Comparison of ENCODE assay signal across 9 cellular contexts in the genomic region with DNA sequence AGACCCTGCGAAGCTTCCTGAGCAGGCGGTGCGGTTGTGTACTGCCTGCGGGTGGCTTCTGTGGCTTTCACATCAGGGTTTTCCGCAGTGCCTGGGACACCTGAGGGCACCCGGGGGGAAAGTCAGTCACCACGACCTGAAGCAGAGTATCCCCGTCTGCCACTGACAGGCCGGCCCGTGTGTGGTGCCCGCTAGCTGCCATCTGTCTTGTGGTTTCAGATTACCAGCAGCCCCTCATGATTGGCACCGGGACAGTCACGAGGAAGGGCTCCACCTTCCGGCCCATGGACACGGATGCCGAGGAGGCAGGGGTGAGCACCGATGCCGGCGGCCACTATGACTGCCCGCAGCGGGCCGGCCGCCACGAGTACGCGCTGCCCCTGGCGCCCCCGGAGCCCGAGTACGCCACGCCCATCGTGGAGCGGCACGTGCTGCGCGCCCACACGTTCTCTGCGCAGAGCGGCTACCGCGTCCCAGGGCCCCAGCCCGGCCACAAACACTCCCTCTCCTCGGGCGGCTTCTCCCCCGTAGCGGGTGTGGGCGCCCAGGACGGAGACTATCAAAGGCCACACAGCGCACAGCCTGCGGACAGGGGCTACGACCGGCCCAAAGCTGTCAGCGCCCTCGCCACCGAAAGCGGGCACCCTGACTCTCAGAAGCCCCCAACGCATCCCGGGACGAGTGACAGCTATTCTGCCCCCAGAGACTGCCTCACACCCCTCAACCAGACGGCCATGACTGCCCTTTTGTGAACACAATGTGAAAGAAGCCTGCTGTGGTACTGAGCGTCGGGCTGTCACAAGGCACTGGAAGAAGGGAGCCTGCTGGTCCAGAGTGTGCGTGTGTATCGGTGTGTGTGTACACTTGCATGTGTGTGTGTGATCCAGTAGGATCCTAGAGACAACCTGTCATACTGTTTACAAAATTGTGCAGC. TPM values are rescaled to one million over a fixed set of nuclear protein-coding genes. Genes with fewer than 3 reads are reported as not detected.
A peak's percentile ranks its signal among the peaks of the same experiment; 100 is the strongest.
DNase-seq lines count a peak whose midpoint lies in the region; ATAC-seq and TF ChIP-seq lines count a peak whose summit lies in the region.
"Had no signal": no experiment of that assay in that cellular context is flagged by ENCODE, and none has a peak within 500 bp of the region (broad histone marks: within the 10 kb centered on the region; RNA-seq: fewer than 3 reads in every experiment).

No MANE protein-coding gene starts in this region.

- CTCF ChIA-PET in activated B cell treated with CpG ODN at 0.5 μM for 24 hours (lab: Charles Lee): interaction anchor here (1.0 kb wide), 1 partner anchor 18 kb away, joined by 3 read pairs; no protein-coding TSS in a partner anchor

- H3K36me3 ChIP-seq in BE2C: no peaks in the 10 kb centered on the region

- no peaks in the 10 kb centered on the region for H3K9me3 ChIP-seq in BE2C

- peaks cover 16% of the 10 kb centered on the region for H3K4me1 Mint-ChIP-seq in activated B cell treated with CpG ODN at 0.5 μM for 24 hours

- no peaks in the 10 kb centered on the region for H3K36me3 Mint-ChIP-seq in activated B cell treated with CpG ODN at 0.5 μM for 24 hours (ENCODE audit: low read depth)

- no peak for TF ChIP-seq CTCF in GM13976 (IDR thresholded peaks at IDR 0.05; ENCODE audit: borderline replicate concordance, control extremely low read depth, extremely low read depth, insufficient read depth, missing control alignments)
- no peak for TF ChIP-seq CTCF in activated B cell treated with CpG ODN at 0.5 μM for 24 hours (IDR thresholded peaks at IDR 0.05)
- no peak for TF ChIP-seq CTCF in lower leg skin (IDR thresholded peaks at IDR 0.05)
- no peak for TF ChIP-seq CTCF in BE2C (IDR thresholded peaks at IDR 0.05; ENCODE audit: low read depth, low read length)

- 19 to 45% methylated on average over 33 to 60 of the region's 64 CpGs for WGBS in lower leg skin, 2 donors

- H3K27me3 Mint-ChIP-seq in activated B cell treated with CpG ODN at 0.5 μM for 24 hours: peaks cover 18% of the 10 kb centered on the region

- peak overlapping the region; percentile 73 for H3K4me3 Mint-ChIP-seq in activated B cell treated with CpG ODN at 0.5 μM for 24 hours

- no peak overlapping the region for H3K4me3 ChIP-seq in lower leg skin (ENCODE audit: low read depth, poor library complexity, severe bottlenecking)
- H3K4me3 ChIP-seq in BE2C (ENCODE audit: low read depth, low read length): no peak overlapping the region
- H3K4me3 ChIP-seq: SK-N-MC had no signal

- POLR2A ChIA-PET in activated B cell treated with CpG ODN at 0.5 μM for 24 hours (lab: Charles Lee): no interaction called here

- TF ChIP-seq POLR2A in lower leg skin (IDR thresholded peaks at IDR 0.05): no peak

- intact Hi-C loops in activated B cell treated with CpG ODN at 0.5 μM for 24 hours (cut with micrococcal nuclease): no loop called here
- intact Hi-C loops in lower leg skin (cut with DNase I; ENCODE audit: low total_unique reads): loop anchor here (10.0 kb wide), 1 partner anchor 53 kb away; no protein-coding TSS in a partner anchor

- H3K27ac Mint-ChIP-seq in activated B cell treated with CpG ODN at 0.5 μM for 24 hours: no peak overlapping the region

- H3K4me1 ChIP-seq in BE2C: no peaks in the 10 kb centered on the region

- in situ Hi-C loops in GM13976 (cut with MboI; ENCODE audit: low sequenced_read_pairs, unreplicated experiment): no loop called here

- H3K9me3 Mint-ChIP-seq in activated B cell treated with CpG ODN at 0.5 μM for 24 hours: no peaks in the 10 kb centered on the region

- ATAC-seq in HG03097 (IDR thresholded peaks at IDR 0.05; ENCODE audit: low FRiP score, unreplicated experiment) (peak; percentile 60), activated B cell treated with CpG ODN at 0.5 μM for 24 hours (ENCODE audit: low read depth) (peak; percentile 64)

- H3K27me3 ChIP-seq in BE2C: no peaks in the 10 kb centered on the region

- DNase-seq in GM13976 (ENCODE audit: low spot score): peak; percentile 47
- DNase-seq in activated B cell treated with CpG ODN at 0.5 μM for 24 hours: peak; percentile 20
- DNase-seq in cerebellum (ENCODE audit: low spot score): peak; percentile 74
- DNase-seq in lower leg skin (ENCODE audit: low spot score in 2 of 2): peak; percentile 41 to 87
- DNase-seq in stimulated activated CD8-positive, alpha-beta memory T cell treated with anti-CD3 and anti-CD28 coated beads, Interleukin-15, amount 100 ng/mL, for 24 hours (ENCODE audit: low read depth): peak; percentile 10
- no peak for DNase-seq in NCI-H2107 treated with DMSO at 0.1 percent for 48 hours (lab: John Stamatoyannopoulos, UW; ENCODE audit: unreplicated experiment)
- no peak for DNase-seq in BE2C

RNA-seq across cellular contexts. Expression of gene GOPC, which starts 54.4 kb away (rescaled TPM):
- total RNA-seq in activated B cell treated with CpG ODN at 0.5 μM for 24 hours (17.1 and 19.5 TPM in 2 replicates), cerebellum (43.4 TPM), lower leg skin (10 to 100 TPM; 20.2 to 24.7 (median 22.2) TPM)
- polyA plus RNA-seq in BE2C (2012; ENCODE audit: insufficient read depth, insufficient read length, low read depth): 19.9 TPM

Comparison
In these comparisons a context has a peak if more than half of its experiments do, and no peak if none do; other contexts are left out.
1. DNase-seq: peak in GM13976 (single experiment), activated B cell treated with CpG ODN at 0.5 μM for 24 hours (single experiment), cerebellum (single experiment), lower leg skin (2 of 2) and stimulated activated CD8-positive, alpha-beta memory T cell treated with anti-CD3 and anti-CD28 coated beads, Interleukin-15, amount 100 ng/mL, for 24 hours (single experiment); none in NCI-H2107 treated with DMSO at 0.1 percent for 48 hours (single experiment) and BE2C (single experiment).